In the genomic region with DNA sequence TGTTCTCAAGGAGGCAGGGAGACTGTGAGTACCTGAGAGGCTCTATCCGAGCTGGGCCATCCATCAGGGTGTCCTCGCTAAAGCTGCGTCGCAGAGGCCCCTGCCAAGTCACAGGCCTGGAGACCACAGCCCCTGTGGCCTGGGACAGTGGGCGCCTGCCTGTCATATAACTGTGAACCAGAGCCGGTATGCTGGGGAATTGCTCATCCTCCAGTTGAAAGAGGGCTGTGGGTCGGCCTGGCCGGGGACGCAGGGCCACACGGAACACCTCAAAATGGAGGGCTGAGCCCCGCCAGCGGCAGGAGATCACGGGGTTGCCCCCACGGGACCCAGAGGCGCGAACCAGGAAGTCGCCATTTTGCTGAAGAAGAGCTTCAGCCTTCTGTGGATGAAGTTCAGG, we compare ENCODE assay signal across 1 cellular context.
TF ChIP-seq lines count a peak whose summit lies in the region.

No MANE protein-coding gene starts in this region.

TF ChIP-seq in GM12878, 131 proteins besides CTCF, POLR2A, EP300 and RAD21:
- TF ChIP-seq RCOR1 (conservative IDR thresholded peaks at IDR 0.05; ENCODE audit: low read depth, low read length) (no peak), YY1 (IDR thresholded peaks at IDR 0.05; ENCODE audit: low read depth, low read length) (peak; percentile 53; the same call in 1 of the 2 replicates), CBX5 (IDR thresholded peaks at IDR 0.05; ENCODE audit: low read depth) (no peak), BRCA1 (IDR thresholded peaks at IDR 0.05; ENCODE audit: low read depth, low read length) (no peak)
TF ChIP-seq in GM12878: peak in this region for 1.
